ENCODE assay signal across 12 cellular contexts in genomic region chr4:183430987-183431347, GRCh38. TPM values are rescaled to one million over a fixed set of nuclear protein-coding genes. Genes with fewer than 3 reads are reported as not detected.
DNase-seq lines count a peak whose midpoint lies in the region; ATAC-seq and TF ChIP-seq lines count a peak whose summit lies in the region.
"Had no signal": no experiment of that assay in that cellular context is flagged by ENCODE, and none has a peak within 500 bp of the region (broad histone marks: within the 10 kb centered on the region; RNA-seq: fewer than 3 reads in every experiment).

No MANE protein-coding gene starts in this region.

- H2AFZ ChIP-seq in hepatocyte = peak overlapping the region; percentile 62

- no peaks in the 10 kb centered on the region for H3K9me2 ChIP-seq in hepatocyte (replicated peaks; ENCODE audit: insufficient read depth)

- H3K27me3 ChIP-seq in hepatocyte = no peaks in the 10 kb centered on the region
- no peaks in the 10 kb centered on the region for H3K27me3 ChIP-seq in stomach
- H3K27me3 ChIP-seq: Peyer's patch had no signal

- no peak for DNase-seq in activated naive CD4-positive, alpha-beta T cell treated with anti-CD3 and anti-CD28 coated beads, Interleukin-2, amount 10 ng/mL, durations not matched to agents 7 days and 5 days
- DNase-seq in activated naive CD4-positive, alpha-beta T cell treated with Interleukin-2 at 50 U/mL for 16 hours = no peak
- no peak for DNase-seq in activated CD8-positive, alpha-beta T cell treated with anti-CD3 and anti-CD28 coated beads, Interleukin-2, amount 10 ng/mL, durations not matched to agents 7 days and 5 days
- DNase-seq in hepatocyte (ENCODE audit: low spot score) = no peak
- no peak for DNase-seq in stomach
- DNase-seq in NCI-H1092 (lab: John Stamatoyannopoulos, UW) = no peak
- no peak for DNase-seq in SKM-1 treated with dmso at 0.1 percent for 144 hours (lab: John Stamatoyannopoulos, UW; ENCODE audit: unreplicated experiment)
- DNase-seq in GDM1 (lab: John Stamatoyannopoulos, UW) = no peak
- DNase-seq: DMS79, hippocampal formation had no signal

- H3K4me3 ChIP-seq in hepatocyte (no peak overlapping the region), stomach (no peak overlapping the region)
- H3K4me3 ChIP-seq: lung, Peyer's patch had no signal

- peak overlapping the region; percentile 14 for H3K4me3 Mint-ChIP-seq in activated naive CD4-positive, alpha-beta T cell treated with anti-CD3 and anti-CD28 coated beads, Interleukin-2, amount 10 ng/mL, durations not matched to agents 7 days and 5 days
- no peak overlapping the region for H3K4me3 Mint-ChIP-seq in activated CD8-positive, alpha-beta T cell treated with anti-CD3 and anti-CD28 coated beads, Interleukin-2, amount 10 ng/mL, durations not matched to agents 7 days and 5 days

- H4K20me1 ChIP-seq in hepatocyte (ENCODE audit: insufficient read depth, poor library complexity, severe bottlenecking) = no peaks in the 10 kb centered on the region

- TF ChIP-seq CTCF in hepatocyte (IDR thresholded peaks at IDR 0.05; ENCODE audit: poor library complexity) (no peak), stomach (IDR thresholded peaks at IDR 0.05) (no peak)

- H3K9me3 ChIP-seq in hepatocyte (ENCODE audit: low read depth) (no peaks in the 10 kb centered on the region), stomach (no peaks in the 10 kb centered on the region)
- H3K9me3 ChIP-seq: Peyer's patch had no signal

- H3K9me3 Mint-ChIP-seq in activated naive CD4-positive, alpha-beta T cell treated with anti-CD3 and anti-CD28 coated beads, Interleukin-2, amount 10 ng/mL, durations not matched to agents 7 days and 5 days = no peaks in the 10 kb centered on the region
- no peaks in the 10 kb centered on the region for H3K9me3 Mint-ChIP-seq in activated CD8-positive, alpha-beta T cell treated with anti-CD3 and anti-CD28 coated beads, Interleukin-2, amount 10 ng/mL, durations not matched to agents 7 days and 5 days (ENCODE audit: insufficient read depth)

- no peaks in the 10 kb centered on the region for H3K79me2 ChIP-seq in hepatocyte

- POLR2A ChIA-PET in activated CD8-positive, alpha-beta T cell treated with anti-CD3 and anti-CD28 coated beads, Interleukin-2, amount 10 ng/mL, durations not matched to agents 7 days and 5 days (lab: Charles Lee) = interaction anchor here (1.6 to 2.9 kb wide), 2 partner anchors 13 to 15 kb away, joined by 4 to 28 read pairs; partner anchors contain the start of gene CDKN2AIP

- peak; percentile 48 for ATAC-seq in activated CD8-positive, alpha-beta T cell treated with anti-CD3 and anti-CD28 coated beads, Interleukin-2, amount 10 ng/mL, durations not matched to agents 7 days and 5 days

- H3K36me3 Mint-ChIP-seq in activated naive CD4-positive, alpha-beta T cell treated with anti-CD3 and anti-CD28 coated beads, Interleukin-2, amount 10 ng/mL, durations not matched to agents 7 days and 5 days = no peaks in the 10 kb centered on the region
- no peaks in the 10 kb centered on the region for H3K36me3 Mint-ChIP-seq in activated CD8-positive, alpha-beta T cell treated with anti-CD3 and anti-CD28 coated beads, Interleukin-2, amount 10 ng/mL, durations not matched to agents 7 days and 5 days (ENCODE audit: low read depth)

- H3K4me2 ChIP-seq in hepatocyte = no peak overlapping the region

- TF ChIP-seq POLR2A in stomach (IDR thresholded peaks at IDR 0.05) = no peak

- CTCF ChIA-PET in activated naive CD4-positive, alpha-beta T cell treated with anti-CD3 and anti-CD28 coated beads, Interleukin-2, amount 10 ng/mL, durations not matched to agents 7 days and 5 days (lab: Charles Lee) = no interaction called here
- CTCF ChIA-PET in activated CD8-positive, alpha-beta T cell treated with anti-CD3 and anti-CD28 coated beads, Interleukin-2, amount 10 ng/mL, durations not matched to agents 7 days and 5 days (lab: Charles Lee) = interaction anchor here (1.1 to 2.2 kb wide), 3 partner anchors 13 to 24 kb away, joined by 3 to 11 read pairs (median 7); partner anchors contain the start of gene CDKN2AIP

- WGBS in hepatocyte (ENCODE audit: low lambda C conversion rate, missing lambda C conversion rate) = 53% methylated on average over 3 of the region's 3 CpGs
- WGBS in stomach, 5 donors = 19 to 37% (median 23%) methylated on average over 3 of the region's 3 CpGs

- H3K36me3 ChIP-seq in hepatocyte (replicated peaks; ENCODE audit: insufficient read depth, low read depth) (no peaks in the 10 kb centered on the region), stomach (no peaks in the 10 kb centered on the region)
- H3K36me3 ChIP-seq: Peyer's patch had no signal

- no peak for TF ChIP-seq EP300 in stomach (IDR thresholded peaks at IDR 0.05)

- H3K27ac ChIP-seq in hepatocyte = no peak overlapping the region
- H3K27ac ChIP-seq in stomach = peak overlapping the region in 3 of 5 donors; percentile 16 to 63 (median 26)
- H3K27ac ChIP-seq: Peyer's patch had no signal

- H3K4me1 ChIP-seq in hepatocyte (ENCODE audit: insufficient read depth) (peaks cover 6% of the 10 kb centered on the region), stomach (peaks cover 0 to 19% (median 8%) of the 10 kb centered on the region in 4 donors)

- intact Hi-C loops in stomach (cut with DNase I; ENCODE audit: low total_unique reads) = no loop called here

- H3K4me1 Mint-ChIP-seq in activated naive CD4-positive, alpha-beta T cell treated with anti-CD3 and anti-CD28 coated beads, Interleukin-2, amount 10 ng/mL, durations not matched to agents 7 days and 5 days = peaks cover 52% of the 10 kb centered on the region
- peaks cover 32% of the 10 kb centered on the region for H3K4me1 Mint-ChIP-seq in activated CD8-positive, alpha-beta T cell treated with anti-CD3 and anti-CD28 coated beads, Interleukin-2, amount 10 ng/mL, durations not matched to agents 7 days and 5 days (ENCODE audit: low read depth)

- H3K27me3 Mint-ChIP-seq in activated naive CD4-positive, alpha-beta T cell treated with anti-CD3 and anti-CD28 coated beads, Interleukin-2, amount 10 ng/mL, durations not matched to agents 7 days and 5 days = no peaks in the 10 kb centered on the region
- no peaks in the 10 kb centered on the region for H3K27me3 Mint-ChIP-seq in activated CD8-positive, alpha-beta T cell treated with anti-CD3 and anti-CD28 coated beads, Interleukin-2, amount 10 ng/mL, durations not matched to agents 7 days and 5 days (ENCODE audit: low read depth)

- H3K27ac Mint-ChIP-seq in activated naive CD4-positive, alpha-beta T cell treated with anti-CD3 and anti-CD28 coated beads, Interleukin-2, amount 10 ng/mL, durations not matched to agents 7 days and 5 days = peak overlapping the region; percentile 90
- peak overlapping the region; percentile 82 for H3K27ac Mint-ChIP-seq in activated CD8-positive, alpha-beta T cell treated with anti-CD3 and anti-CD28 coated beads, Interleukin-2, amount 10 ng/mL, durations not matched to agents 7 days and 5 days

RNA-seq across cellular contexts. Expression of gene CDKN2AIP, which starts 13.5 kb away (rescaled TPM):
- total RNA-seq in activated CD8-positive, alpha-beta T cell treated with anti-CD3 and anti-CD28 coated beads, Interleukin-2, amount 10 ng/mL, durations not matched to agents 7 days and 5 days = 10 to 100 TPM; 27.6 to 30.2 TPM
- 43.6 and 43.7 TPM in 2 replicates for total RNA-seq in hepatocyte
- 18.9 and 26.7 TPM in 2 replicates for polyA plus RNA-seq in hepatocyte
- total RNA-seq in stomach = 10 to 100 TPM; 19.6 to 44.3 (median 31.7) TPM
- polyA plus RNA-seq in stomach = 10 to 100 TPM; 11.0 to 21.1 (median 11.4) TPM
